ENCODE assay signal across 9 cellular contexts in the genomic region with DNA sequence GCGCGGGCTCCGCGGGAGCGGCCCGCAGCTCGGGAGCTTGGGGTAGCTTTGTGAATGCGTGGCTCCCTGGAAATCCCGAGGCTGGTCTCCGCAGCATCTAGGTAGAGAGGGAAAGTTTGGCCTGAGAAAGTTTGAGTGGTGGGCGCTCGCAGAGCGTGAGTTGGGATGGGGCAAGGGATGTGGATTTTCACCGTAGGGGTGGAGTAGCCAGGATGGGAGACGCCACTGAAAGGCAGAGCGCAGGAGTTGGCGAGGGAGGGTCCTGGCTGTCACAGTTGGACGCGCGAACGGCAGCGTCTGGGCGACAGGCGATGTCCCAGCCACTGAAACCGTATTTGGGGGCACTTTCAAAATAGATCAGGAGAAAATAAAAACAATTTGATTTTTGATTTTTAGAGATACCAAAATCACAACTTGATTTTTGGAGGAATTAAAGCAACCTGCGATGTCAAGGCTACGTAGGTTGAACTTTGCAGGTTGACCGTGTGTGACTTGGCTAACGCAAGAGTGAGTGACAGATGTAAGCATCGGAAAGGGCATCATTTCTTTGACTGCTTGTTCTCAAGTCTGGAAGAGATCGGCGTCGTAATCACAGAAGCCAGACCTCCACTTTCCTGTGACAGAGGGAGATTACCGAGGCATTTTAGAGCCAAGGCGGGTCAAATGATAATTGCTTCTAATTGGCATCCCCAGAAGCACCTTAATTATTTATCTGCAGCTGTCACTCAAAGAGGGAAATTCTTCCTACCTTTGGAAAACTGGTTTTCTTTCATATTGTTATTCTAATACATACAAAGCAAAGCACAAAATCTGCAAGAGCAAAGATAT. TPM values are rescaled to one million over a fixed set of nuclear protein-coding genes. Genes with fewer than 3 reads are reported as not detected.
DNase-seq lines count a peak whose midpoint lies in the region; ATAC-seq and TF ChIP-seq lines count a peak whose summit lies in the region.
"Had no signal": no experiment of that assay in that cellular context is flagged by ENCODE, and none has a peak within 500 bp of the region (broad histone marks: within the 10 kb centered on the region; RNA-seq: fewer than 3 reads in every experiment).

No MANE protein-coding gene starts in this region.

- H3K27ac Mint-ChIP-seq in brain, result peak overlapping the region in 4 of 5 experiments; percentile 31 to 90 (median 62)

- H3K4me3 ChIP-seq in liver (ENCODE audit: low read depth in 1 of 3, low read length in 3 of 3) (peak overlapping the region; percentile 68 to 93 (median 91)), thymus (ENCODE audit: low read length) (peak overlapping the region; percentile 69)

- no peaks in the 10 kb centered on the region for H3K27me3 ChIP-seq in liver (ENCODE audit: control insufficient read depth in 4 of 4, insufficient read depth in 4 of 4, low read length in 3 of 4)
- H3K27me3 ChIP-seq in thymus (ENCODE audit: control insufficient read depth, insufficient read depth), result peaks cover 67% of the 10 kb centered on the region

- H3K9me3 Mint-ChIP-seq in brain, result peaks cover 0 to 7% (median 0%) of the 10 kb centered on the region in 5 experiments

- peak overlapping the region; percentile 94 to 97 (median 94) for H3K4me3 Mint-ChIP-seq in brain

- H3K27me3 Mint-ChIP-seq in brain, result peaks cover 78% of the 10 kb centered on the region

- H3K4me1 Mint-ChIP-seq in brain, result peaks cover 66% of the 10 kb centered on the region

- DNase-seq in ELF-1 (ENCODE audit: low read depth, low spot score) (peak; percentile 70), NCI-H2029 treated with DMSO at 0.1 percent for 48 hours (lab: John Stamatoyannopoulos, UW) (peak; percentile 87), NCI-H1092 (lab: John Stamatoyannopoulos, UW) (no peak)

- no peak for ATAC-seq in HG02981 (IDR thresholded peaks at IDR 0.05; ENCODE audit: unreplicated experiment)
- no peak for ATAC-seq in HG02884 (IDR thresholded peaks at IDR 0.05; ENCODE audit: unreplicated experiment)

- H3K4me1 ChIP-seq in liver (ENCODE audit: control insufficient read depth in 4 of 4, insufficient read depth in 4 of 4, low read length in 3 of 4) (peaks cover 0 to 59% (median 37%) of the 10 kb centered on the region in 4 donors), thymus (ENCODE audit: control insufficient read depth, insufficient read depth, low read length) (peaks cover 22% of the 10 kb centered on the region)

- no peaks in the 10 kb centered on the region for H3K36me3 ChIP-seq in liver (ENCODE audit: control insufficient read depth in 4 of 4, insufficient read depth in 3 of 4, low read depth in 1 of 4, low read length in 3 of 4)
- no peaks in the 10 kb centered on the region for H3K36me3 ChIP-seq in thymus (ENCODE audit: control insufficient read depth, insufficient read depth)

- no peaks in the 10 kb centered on the region for H3K9me3 ChIP-seq in liver (ENCODE audit: control insufficient read depth in 4 of 4, low read length in 3 of 4)
- H3K9me3 ChIP-seq in thymus (ENCODE audit: control insufficient read depth), result no peaks in the 10 kb centered on the region

- no peak for TF ChIP-seq CTCF in brain (conservative IDR thresholded peaks at IDR 0.05)
- no peak for TF ChIP-seq CTCF in liver (IDR thresholded peaks at IDR 0.05; ENCODE audit: low read depth, low read length, missing input control)

- no peaks in the 10 kb centered on the region for H3K36me3 Mint-ChIP-seq in brain

- WGBS in liver, result 1% methylated on average over 35 of the region's 35 CpGs
- 4% methylated on average over 35 of the region's 35 CpGs for WGBS in thymus

- TF ChIP-seq RAD21 in liver (IDR thresholded peaks at IDR 0.05), result no peak

- H3K27ac ChIP-seq in liver (ENCODE audit: low read depth in 1 of 2, low read length in 2 of 2) (peak overlapping the region; percentile 90 to 91), thymus (ENCODE audit: low read depth) (no peak overlapping the region)

- peak overlapping the region; percentile 72 to 91 for H3K9ac ChIP-seq in liver (ENCODE audit: low read depth in 1 of 2, low read length in 2 of 2)

TF ChIP-seq in liver, 16 proteins besides CTCF, POLR2A, EP300 and RAD21:
- TF ChIP-seq, protein P1, sequence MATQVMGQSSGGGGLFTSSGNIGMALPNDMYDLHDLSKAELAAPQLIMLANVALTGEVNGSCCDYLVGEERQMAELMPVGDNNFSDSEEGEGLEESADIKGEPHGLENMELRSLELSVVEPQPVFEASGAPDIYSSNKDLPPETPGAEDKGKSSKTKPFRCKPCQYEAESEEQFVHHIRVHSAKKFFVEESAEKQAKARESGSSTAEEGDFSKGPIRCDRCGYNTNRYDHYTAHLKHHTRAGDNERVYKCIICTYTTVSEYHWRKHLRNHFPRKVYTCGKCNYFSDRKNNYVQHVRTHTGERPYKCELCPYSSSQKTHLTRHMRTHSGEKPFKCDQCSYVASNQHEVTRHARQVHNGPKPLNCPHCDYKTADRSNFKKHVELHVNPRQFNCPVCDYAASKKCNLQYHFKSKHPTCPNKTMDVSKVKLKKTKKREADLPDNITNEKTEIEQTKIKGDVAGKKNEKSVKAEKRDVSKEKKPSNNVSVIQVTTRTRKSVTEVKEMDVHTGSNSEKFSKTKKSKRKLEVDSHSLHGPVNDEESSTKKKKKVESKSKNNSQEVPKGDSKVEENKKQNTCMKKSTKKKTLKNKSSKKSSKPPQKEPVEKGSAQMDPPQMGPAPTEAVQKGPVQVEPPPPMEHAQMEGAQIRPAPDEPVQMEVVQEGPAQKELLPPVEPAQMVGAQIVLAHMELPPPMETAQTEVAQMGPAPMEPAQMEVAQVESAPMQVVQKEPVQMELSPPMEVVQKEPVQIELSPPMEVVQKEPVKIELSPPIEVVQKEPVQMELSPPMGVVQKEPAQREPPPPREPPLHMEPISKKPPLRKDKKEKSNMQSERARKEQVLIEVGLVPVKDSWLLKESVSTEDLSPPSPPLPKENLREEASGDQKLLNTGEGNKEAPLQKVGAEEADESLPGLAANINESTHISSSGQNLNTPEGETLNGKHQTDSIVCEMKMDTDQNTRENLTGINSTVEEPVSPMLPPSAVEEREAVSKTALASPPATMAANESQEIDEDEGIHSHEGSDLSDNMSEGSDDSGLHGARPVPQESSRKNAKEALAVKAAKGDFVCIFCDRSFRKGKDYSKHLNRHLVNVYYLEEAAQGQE (IDR thresholded peaks at IDR 0.05), result no peak
- TF ChIP-seq HNF4G (IDR thresholded peaks at IDR 0.05), result no peak
- peak in 1 of 2 donors; percentile 14 for TF ChIP-seq RXRA (IDR thresholded peaks at IDR 0.05)
- TF ChIP-seq HNF4A (conservative IDR thresholded peaks at IDR 0.05), result peak in 1 of 2 donors; percentile 4

RNA-seq across cellular contexts. Expression of a gene that starts 0.6 kb away (rescaled TPM):
- 2.5 TPM for polyA plus RNA-seq in brain (ENCODE audit: insufficient read depth, low read depth, low replicate concordance)
- 1 to 10 TPM; 1.0 to 1.4 TPM for total RNA-seq in liver
- 1 to 10 TPM; 1.4 to 2.0 TPM for polyA plus RNA-seq in liver
- polyA plus RNA-seq in thymus, result 2.8 TPM
- total RNA-seq: M059J had no signal

RNA-seq across cellular contexts. Expression of a gene that starts 40.7 kb away (rescaled TPM):
- polyA plus RNA-seq in brain (ENCODE audit: insufficient read depth, low read depth, low replicate concordance) (17.9 TPM), liver (10 to 100 TPM in 1 of 2 donors, 1 to 10 TPM in 1; 8.6 to 13.4 TPM), thymus (15.8 TPM)
- 10 to 100 TPM; 21.7 to 40.9 TPM for total RNA-seq in liver
